ENCODE assay signal across 18 cellular contexts in the genomic region with DNA sequence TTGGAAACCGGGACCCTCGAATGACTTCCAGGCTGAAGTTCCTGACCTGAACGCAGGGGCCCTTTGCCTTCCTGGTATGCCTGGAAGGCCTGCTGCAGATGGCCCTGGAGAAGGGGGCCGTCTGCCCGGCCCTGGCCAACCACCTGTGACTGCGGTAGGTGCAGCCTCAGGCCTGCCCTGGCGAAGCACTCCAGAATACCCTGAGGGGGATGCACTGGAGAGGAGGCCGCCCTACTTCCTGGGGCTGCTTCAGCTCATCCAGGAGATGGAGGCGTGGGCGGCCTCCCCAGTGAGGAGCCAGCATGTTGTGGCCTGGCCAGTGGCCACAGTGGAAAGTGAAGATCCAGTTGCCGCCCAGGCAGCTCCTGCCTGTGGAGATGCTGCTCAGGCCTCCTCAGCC. TPM values are rescaled to one million over a fixed set of nuclear protein-coding genes. Genes with fewer than 3 reads are reported as not detected.
DNase-seq lines count a peak whose midpoint lies in the region; TF ChIP-seq lines count a peak whose summit lies in the region.
"Had no signal": no experiment of that assay in that cellular context is flagged by ENCODE, and none has a peak within 500 bp of the region (broad histone marks: within the 10 kb centered on the region; RNA-seq: fewer than 3 reads in every experiment).

No MANE protein-coding gene starts in this region.

- TF ChIP-seq POLR2A in spleen (IDR thresholded peaks at IDR 0.05): no peak

- H3K27me3 ChIP-seq in H7 (ENCODE audit: control insufficient read depth, insufficient read depth, low read length): no peaks in the 10 kb centered on the region
- no peaks in the 10 kb centered on the region for H3K27me3 ChIP-seq in spleen (replicated peaks in 1 of 7)
- no peaks in the 10 kb centered on the region for H3K27me3 ChIP-seq in right atrium auricular region

- H3K4me1 ChIP-seq in spleen (peaks cover 0 to 11% (median 2%) of the 10 kb centered on the region in 6 donors), right atrium auricular region (no peaks in the 10 kb centered on the region)

- H3K4me3 ChIP-seq in H7 (ENCODE audit: insufficient read depth, low read depth, low read length): no peak overlapping the region
- H3K4me3 ChIP-seq in epithelial cell of esophagus (ENCODE audit: low read length): no peak overlapping the region
- H3K4me3 ChIP-seq in spleen: no peak overlapping the region
- H3K4me3 ChIP-seq in right atrium auricular region: no peak overlapping the region
- H3K4me3 ChIP-seq: HAP-1, K562 had no signal

- 89 to 95% (median 93%) methylated on average over 4 to 11 of the region's 11 CpGs; no CpG with 5 or more reads in 1 of the 5 donors for WGBS in spleen, 5 donors

- peak; percentile 3 for DNase-seq in Daoy (ENCODE audit: low read depth)
- DNase-seq in H7: peak; percentile 23
- DNase-seq in epithelial cell of esophagus (ENCODE audit: low read depth): peak; percentile 2
- DNase-seq in spleen: peak; percentile 71
- DNase-seq in NCI-H1694 treated with DMSO at 0.1 percent for 48 hours (lab: John Stamatoyannopoulos, UW): no peak
- DNase-seq in RKO (ENCODE audit: low spot score): no peak
- no peak for DNase-seq in right atrium auricular region (ENCODE audit: low spot score)
- DNase-seq: C1 segment of cervical spinal cord; CD4-positive, CD25-positive, alpha-beta regulatory T cell; CD8-positive, alpha-beta memory T cell; COR-L47; GF-D8; GOT3; IMR-90 had no signal

- H3K9me3 ChIP-seq in spleen: peaks cover 0 to 5% (median 0%) of the 10 kb centered on the region in 8 donors
- H3K9me3 ChIP-seq in right atrium auricular region: no peaks in the 10 kb centered on the region
- H3K9me3 ChIP-seq: HAP-1 had no signal

- intact Hi-C loops in spleen (cut with DNase I; ENCODE audit: low total_unique reads): no loop called here

- H3K27ac ChIP-seq in spleen (no peak overlapping the region), right atrium auricular region (no peak overlapping the region)

- H3K36me3 ChIP-seq in H7 (replicated peaks; ENCODE audit: control insufficient read depth, insufficient read depth, low read length) (no peaks in the 10 kb centered on the region), spleen (no peaks in the 10 kb centered on the region), right atrium auricular region (no peaks in the 10 kb centered on the region)
- H3K36me3 ChIP-seq: HAP-1 had no signal

- TF ChIP-seq CTCF in epithelial cell of esophagus (IDR thresholded peaks at IDR 0.05; ENCODE audit: insufficient read depth, low read depth, low read length, missing control alignments): no peak
- TF ChIP-seq CTCF in spleen (IDR thresholded peaks at IDR 0.05 in 8 of 11, conservative IDR thresholded peaks at IDR 0.05 in 3 of 11): no peak
- no peak for TF ChIP-seq CTCF in right atrium auricular region (IDR thresholded peaks at IDR 0.05)

RNA-seq across cellular contexts. Expression of a gene that starts 26.4 kb away (rescaled TPM):
- 0.46 and 1.2 TPM in 2 replicates for total RNA-seq in Daoy (2014; rRNA removed; shearing (Covaris generic))
- 5.2 and 9.2 TPM in 2 replicates for total RNA-seq in H7 (2014; rRNA removed; shearing (Covaris generic))
- total RNA-seq in spleen: 1 to 10 TPM; 1.4 to 3.1 (median 2.2) TPM
- 1 to 10 TPM; 1.2 to 3.4 (median 2.6) TPM for polyA plus RNA-seq in spleen
- 1 to 10 TPM in 1 of 2 donors, under 1 TPM in 1; 0.63 to 2.6 TPM for total RNA-seq in right atrium auricular region
- total RNA-seq: IMR-90 had no signal

RNA-seq across cellular contexts. Expression of a gene that starts 36.0 kb away (rescaled TPM):
- not detected in 2 replicates for total RNA-seq in Daoy (2014; rRNA removed; shearing (Covaris generic))
- 0.22 TPM in 1 of 2 replicates, not detected in the other for total RNA-seq in H7 (2014; rRNA removed; shearing (Covaris generic))
- total RNA-seq in spleen (under 1 TPM in 6 of 7 donors, not detected in 1; 0.14 to 0.24 (median 0.17) TPM), right atrium auricular region (not detected)
- 1 to 10 TPM in 1 of 3 donors, under 1 TPM in 2; 0.35 to 1.0 (median 0.96) TPM for polyA plus RNA-seq in spleen
- total RNA-seq: A673; CD8-positive, alpha-beta memory T cell; IMR-90 had no signal
- polyA plus RNA-seq: AG04450; CD8-positive, alpha-beta memory T cell; IMR-90 had no signal

RNA-seq across cellular contexts. Expression of a gene that starts 42.4 kb away (rescaled TPM):
- 1.6 and 3.4 TPM in 2 replicates for total RNA-seq in Daoy (2014; rRNA removed; shearing (Covaris generic))
- 7.5 and 9.8 TPM in 2 replicates for total RNA-seq in H7 (2014; rRNA removed; shearing (Covaris generic))
- 1 to 10 TPM in 4 of 7 donors, under 1 TPM in 3; 0.39 to 1.5 (median 1.0) TPM for total RNA-seq in spleen
- polyA plus RNA-seq in spleen: 1 to 10 TPM in 2 of 3 donors, under 1 TPM in 1; 0.70 to 1.1 (median 1.1) TPM
- 1 to 10 TPM; 1.7 to 2.9 TPM for total RNA-seq in right atrium auricular region
- total RNA-seq: CD4-positive, CD25-positive, alpha-beta regulatory T cell had no signal

Comparison
In these comparisons a context has a peak if more than half of its experiments do, and no peak if none do; other contexts are left out.
1. DNase-seq: peak in Daoy (single experiment), H7 (single experiment), epithelial cell of esophagus (single experiment) and spleen (single experiment); none in NCI-H1694 treated with DMSO at 0.1 percent for 48 hours (single experiment), RKO (single experiment) and right atrium auricular region (single experiment).